In the genomic region with DNA sequence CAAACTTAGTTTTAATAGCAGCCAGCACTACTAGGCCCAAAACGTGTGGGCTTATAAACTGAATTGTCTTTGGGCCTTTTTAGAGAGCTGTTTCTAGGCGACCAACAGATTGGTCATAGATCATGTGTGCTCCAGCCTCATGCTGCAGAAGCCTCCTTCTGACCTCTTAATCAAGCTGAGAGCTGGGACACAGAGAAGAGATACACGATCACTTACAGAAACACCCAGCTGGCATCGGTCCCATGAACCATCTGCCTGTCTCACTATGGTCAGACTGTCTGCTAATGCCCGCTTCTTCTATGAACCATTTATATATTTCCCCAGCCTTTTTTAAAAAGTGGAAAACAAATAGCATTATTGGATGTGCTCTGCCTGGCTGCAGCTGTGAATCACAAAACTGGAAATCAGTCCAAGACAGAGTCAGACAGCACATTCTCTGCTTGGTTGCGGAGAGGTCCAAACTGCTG, we compare ENCODE assay signal across 1 cellular context.
TF ChIP-seq lines count a peak whose summit lies in the region.

No MANE protein-coding gene starts in this region.

TF ChIP-seq in SK-N-SH, 30 proteins besides CTCF, POLR2A, EP300 and RAD21 (continued from another document):
- TF ChIP-seq, protein P1, sequence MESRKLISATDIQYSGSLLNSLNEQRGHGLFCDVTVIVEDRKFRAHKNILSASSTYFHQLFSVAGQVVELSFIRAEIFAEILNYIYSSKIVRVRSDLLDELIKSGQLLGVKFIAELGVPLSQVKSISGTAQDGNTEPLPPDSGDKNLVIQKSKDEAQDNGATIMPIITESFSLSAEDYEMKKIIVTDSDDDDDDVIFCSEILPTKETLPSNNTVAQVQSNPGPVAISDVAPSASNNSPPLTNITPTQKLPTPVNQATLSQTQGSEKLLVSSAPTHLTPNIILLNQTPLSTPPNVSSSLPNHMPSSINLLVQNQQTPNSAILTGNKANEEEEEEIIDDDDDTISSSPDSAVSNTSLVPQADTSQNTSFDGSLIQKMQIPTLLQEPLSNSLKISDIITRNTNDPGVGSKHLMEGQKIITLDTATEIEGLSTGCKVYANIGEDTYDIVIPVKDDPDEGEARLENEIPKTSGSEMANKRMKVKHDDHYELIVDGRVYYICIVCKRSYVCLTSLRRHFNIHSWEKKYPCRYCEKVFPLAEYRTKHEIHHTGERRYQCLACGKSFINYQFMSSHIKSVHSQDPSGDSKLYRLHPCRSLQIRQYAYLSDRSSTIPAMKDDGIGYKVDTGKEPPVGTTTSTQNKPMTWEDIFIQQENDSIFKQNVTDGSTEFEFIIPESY (IDR thresholded peaks at IDR 0.05; ENCODE audit: borderline replicate concordance, low read depth) = no peak
